In genomic region chr3:56761887-56762605, GRCh38 we compare ENCODE assay signal across 19 cellular contexts. TPM values are rescaled to one million over a fixed set of nuclear protein-coding genes. Genes with fewer than 3 reads are reported as not detected.
DNase-seq lines count a peak whose midpoint lies in the region; ATAC-seq, FAIRE-seq and TF ChIP-seq lines count a peak whose summit lies in the region.
"Had no signal": no experiment of that assay in that cellular context is flagged by ENCODE, and none has a peak within 500 bp of the region (broad histone marks: within the 10 kb centered on the region; RNA-seq: fewer than 3 reads in every experiment).

No MANE protein-coding gene starts in this region.

- H3K4me3 Mint-ChIP-seq in activated naive CD4-positive, alpha-beta T cell treated with anti-CD3 and anti-CD28 coated beads, Interleukin-2, amount 10 ng/mL, durations not matched to agents 7 days and 5 days = no peak overlapping the region
- H3K4me3 Mint-ChIP-seq in T-cell = no peak overlapping the region
- H3K4me3 Mint-ChIP-seq: activated naive CD8-positive, alpha-beta T cell treated with anti-CD3 and anti-CD28 coated beads, Interleukin-2, amount 10 ng/mL, durations not matched to agents 7 days and 5 days had no signal

- peaks cover 74% of the 10 kb centered on the region for H3K4me1 Mint-ChIP-seq in activated naive CD4-positive, alpha-beta T cell treated with anti-CD3 and anti-CD28 coated beads, Interleukin-2, amount 10 ng/mL, durations not matched to agents 7 days and 5 days
- peaks cover 87% of the 10 kb centered on the region in 3 donors for H3K4me1 Mint-ChIP-seq in T-cell

- H3K9me1 ChIP-seq in endothelial cell of umbilical vein (replicated peaks; ENCODE audit: control insufficient read depth, extremely low read depth, insufficient read depth, low read length) = no peaks in the 10 kb centered on the region

- peaks cover 3% of the 10 kb centered on the region for H3K9me3 Mint-ChIP-seq in activated naive CD4-positive, alpha-beta T cell treated with anti-CD3 and anti-CD28 coated beads, Interleukin-2, amount 10 ng/mL, durations not matched to agents 7 days and 5 days
- no peaks in the 10 kb centered on the region for H3K9me3 Mint-ChIP-seq in T-cell

- H3K36me3 ChIP-seq in endothelial cell of umbilical vein (ENCODE audit: control insufficient read depth in 2 of 2, extremely low read depth in 1 of 2, insufficient read depth in 2 of 2, low read length in 2 of 2) (no peaks in the 10 kb centered on the region), smooth muscle cell (ENCODE audit: low read depth) (no peaks in the 10 kb centered on the region), sigmoid colon (no peaks in the 10 kb centered on the region)
- H3K36me3 ChIP-seq: SJCRH30, vagina had no signal

- H2AFZ ChIP-seq in endothelial cell of umbilical vein (ENCODE audit: low read depth, low read length) (no peak overlapping the region), smooth muscle cell (ENCODE audit: low read depth) (no peak overlapping the region)

- H3K4me2 ChIP-seq in endothelial cell of umbilical vein (ENCODE audit: insufficient read depth, low read length) (no peak overlapping the region), smooth muscle cell (peak overlapping the region; percentile 34)

- H3K79me2 ChIP-seq in endothelial cell of umbilical vein (ENCODE audit: control insufficient read depth, insufficient read depth, low read length) (no peaks in the 10 kb centered on the region), smooth muscle cell (ENCODE audit: low read depth) (peaks cover 94% of the 10 kb centered on the region)

- H3K9me3 ChIP-seq in endothelial cell of umbilical vein (replicated peaks; ENCODE audit: control insufficient read depth, insufficient read depth, low read length) (no peaks in the 10 kb centered on the region), smooth muscle cell (replicated peaks; ENCODE audit: low read depth) (no peaks in the 10 kb centered on the region), sigmoid colon (no peaks in the 10 kb centered on the region)
- H3K9me3 ChIP-seq: SJCRH30, vagina had no signal

- TF ChIP-seq CTCF in endothelial cell of umbilical vein (IDR thresholded peaks at IDR 0.05; ENCODE audit: extremely low read depth in 1 of 2, insufficient read depth in 1 of 2, low read depth in 1 of 2, low read length in 2 of 2) (no peak), smooth muscle cell (IDR thresholded peaks at IDR 0.05; ENCODE audit: borderline replicate concordance, insufficient read depth, poor library complexity, severe bottlenecking) (no peak), sigmoid colon (IDR thresholded peaks at IDR 0.05) (no peak)

- ATAC-seq in T-cell (replicated peaks in 1 of 4) (no peak), GM18505 (IDR thresholded peaks at IDR 0.05; ENCODE audit: unreplicated experiment) (no peak)
- ATAC-seq: foreskin keratinocyte had no signal

- dilution Hi-C loops in endothelial cell of umbilical vein (cut with MboI; ENCODE audit: extremely low pct_ligation_motif_present, low sequenced_read_pairs) = no loop called here

- no peak for TF ChIP-seq POLR2A in endothelial cell of umbilical vein (IDR thresholded peaks at IDR 0.05; ENCODE audit: low read depth, low read length)
- TF ChIP-seq POLR2A in GM18505 (IDR thresholded peaks at IDR 0.05; ENCODE audit: borderline replicate concordance, extremely low read depth, insufficient read depth, insufficient read length) = no peak
- no peak for TF ChIP-seq POLR2A in sigmoid colon (IDR thresholded peaks at IDR 0.05)

- H3K4me3 ChIP-seq in endothelial cell of umbilical vein (replicated peaks in 1 of 3; ENCODE audit: insufficient read depth in 1 of 3, low read depth in 1 of 3, low read length in 3 of 3) = no peak overlapping the region
- H3K4me3 ChIP-seq in smooth muscle cell = no peak overlapping the region
- H3K4me3 ChIP-seq in sigmoid colon = no peak overlapping the region
- H3K4me3 ChIP-seq: coronary artery, SJCRH30, vagina had no signal

- DNase-seq in activated naive CD4-positive, alpha-beta T cell treated with anti-CD3 and anti-CD28 coated beads, Interleukin-2, amount 10 ng/mL, durations not matched to agents 7 days and 5 days = no peak
- DNase-seq in activated naive CD4-positive, alpha-beta T cell treated with anti-CD3 and anti-CD28 coated beads, Interleukin-2, amount 50 U/mL, for 16 hours = no peak
- DNase-seq in T-cell (no peak), endothelial cell of umbilical vein (ENCODE audit: low read depth, low spot score) (peak; percentile 45), smooth muscle cell (lab: John Stamatoyannopoulos, UW; ENCODE audit: unreplicated experiment) (no peak), sigmoid colon (no peak)
- DNase-seq in stimulated activated CD4-positive, alpha-beta T cell treated with anti-CD3 and anti-CD28 coated beads, Interleukin-2, amount 100 ng/mL, for 48 hours = no peak
- DNase-seq: activated naive CD8-positive, alpha-beta T cell treated with anti-CD3 and anti-CD28 coated beads, Interleukin-2, amount 10 ng/mL, durations not matched to agents 7 days and 5 days; DMS153; foreskin keratinocyte; mesendoderm; NCI-H1092 treated with DMSO at 0.1 percent for 48 hours; NCI-H226; nucleus accumbens; stimulated activated naive CD4-positive, alpha-beta T cell had no signal

- no peak for FAIRE-seq in endothelial cell of umbilical vein (lab: Jason Lieb, UNC)

- H3K36me3 Mint-ChIP-seq in activated naive CD4-positive, alpha-beta T cell treated with anti-CD3 and anti-CD28 coated beads, Interleukin-2, amount 10 ng/mL, durations not matched to agents 7 days and 5 days = peaks cover 69% of the 10 kb centered on the region
- peaks cover 63% of the 10 kb centered on the region for H3K36me3 Mint-ChIP-seq in T-cell

- peak overlapping the region; percentile 16 for H3K27ac Mint-ChIP-seq in activated naive CD4-positive, alpha-beta T cell treated with anti-CD3 and anti-CD28 coated beads, Interleukin-2, amount 10 ng/mL, durations not matched to agents 7 days and 5 days
- peak overlapping the region; percentile 85 to 87 for H3K27ac Mint-ChIP-seq in T-cell

- no peak for TF ChIP-seq EP300 in sigmoid colon (IDR thresholded peaks at IDR 0.05)

- no peak overlapping the region for H3K9ac ChIP-seq in endothelial cell of umbilical vein (replicated peaks; ENCODE audit: extremely low read depth, insufficient read depth, low read length)
- H3K9ac ChIP-seq in smooth muscle cell (ENCODE audit: low read depth) = no peak overlapping the region

- intact Hi-C loops in endothelial cell of umbilical vein (cut with micrococcal nuclease) = loop anchor here (10.0 kb wide), 1 partner anchor 1573 kb away; the partner anchor contains the start of gene PXK
- intact Hi-C loops in sigmoid colon (cut with DNase I) = no loop called here

- no peaks in the 10 kb centered on the region for H3K27me3 Mint-ChIP-seq in activated naive CD4-positive, alpha-beta T cell treated with anti-CD3 and anti-CD28 coated beads, Interleukin-2, amount 10 ng/mL, durations not matched to agents 7 days and 5 days
- H3K27me3 Mint-ChIP-seq in T-cell = no peaks in the 10 kb centered on the region
- H3K27me3 Mint-ChIP-seq: activated naive CD8-positive, alpha-beta T cell treated with anti-CD3 and anti-CD28 coated beads, Interleukin-2, amount 10 ng/mL, durations not matched to agents 7 days and 5 days had no signal

- H3K27ac ChIP-seq in endothelial cell of umbilical vein (ENCODE audit: insufficient read depth, low read depth, low read length) (no peak overlapping the region), smooth muscle cell (ENCODE audit: low read depth) (peak overlapping the region; percentile 87), sigmoid colon (peak overlapping the region in 1 of 4 donors; percentile 1)
- H3K27ac ChIP-seq: foreskin keratinocyte, SJCRH30, vagina had no signal

- 51% methylated on average over 11 of the region's 11 CpGs for WGBS in smooth muscle cell (ENCODE audit: low lambda C conversion rate)
- 70 to 83% methylated on average over 11 of the region's 11 CpGs for WGBS in sigmoid colon, 2 donors

- BruUV-seq in endothelial cell of umbilical vein (replicated peaks; lab: Mats Ljungman, UMichigan) = no TSS peak

- H3F3A ChIP-seq in smooth muscle cell (ENCODE audit: low read depth) = peaks cover 20% of the 10 kb centered on the region

- H4K20me1 ChIP-seq in endothelial cell of umbilical vein (replicated peaks; ENCODE audit: control insufficient read depth, extremely low read depth, insufficient read depth, low read length) = no peaks in the 10 kb centered on the region
- peaks cover 100% of the 10 kb centered on the region for H4K20me1 ChIP-seq in smooth muscle cell (ENCODE audit: low read depth)

- POLR2A ChIA-PET in T-cell (lab: Charles Lee) = no interaction called here
- POLR2A ChIA-PET in endothelial cell of umbilical vein (lab: Charles Lee) = no interaction called here

- H3K27me3 ChIP-seq in endothelial cell of umbilical vein (ENCODE audit: control insufficient read depth in 2 of 2, insufficient read depth in 2 of 2, low read length in 2 of 2) (no peaks in the 10 kb centered on the region), smooth muscle cell (ENCODE audit: low read depth) (no peaks in the 10 kb centered on the region), sigmoid colon (no peaks in the 10 kb centered on the region)
- H3K27me3 ChIP-seq: foreskin keratinocyte, SJCRH30, vagina had no signal

- CTCF ChIA-PET in activated naive CD4-positive, alpha-beta T cell treated with anti-CD3 and anti-CD28 coated beads, Interleukin-2, amount 10 ng/mL, durations not matched to agents 7 days and 5 days (lab: Charles Lee) = no interaction called here
- CTCF ChIA-PET in T-cell (lab: Charles Lee) (no interaction called here), endothelial cell of umbilical vein (lab: Charles Lee) (no interaction called here)

- H3K4me1 ChIP-seq in endothelial cell of umbilical vein (ENCODE audit: control insufficient read depth, extremely low read depth, insufficient read depth, low read length) (peaks cover 7% of the 10 kb centered on the region), smooth muscle cell (ENCODE audit: low read depth) (peaks cover 26% of the 10 kb centered on the region), sigmoid colon (peaks cover 0 to 28% (median 14%) of the 10 kb centered on the region in 4 donors)
- H3K4me1 ChIP-seq: foreskin keratinocyte had no signal

TF ChIP-seq in endothelial cell of umbilical vein, 7 proteins besides CTCF, POLR2A, EP300 and RAD21 (continues in another document):
- TF ChIP-seq GATA2 (IDR thresholded peaks at IDR 0.05; ENCODE audit: insufficient read depth, insufficient read length, low read depth, low read length) = no peak

RNA-seq across cellular contexts. Expression of gene ARHGEF3, which starts 39.7 kb away (rescaled TPM):
- total RNA-seq in T-cell = 100 to 1,000 TPM in 4 of 5 donors, 10 to 100 TPM in 1; 93.4 to 132 (median 124) TPM
- 11.5 and 16.3 TPM in 2 replicates for total RNA-seq in endothelial cell of umbilical vein
- 6.5 and 6.7 TPM in 2 replicates for polyA plus RNA-seq in endothelial cell of umbilical vein
- polyA plus RNA-seq in endothelial cell of umbilical vein (2011; cell fraction: cytosol; rRNA removed) = 7.6 and 7.7 TPM in 2 replicates
- 10.9 and 11.7 TPM in 2 replicates for polyA plus RNA-seq in endothelial cell of umbilical vein (2011; cell fraction: nucleus; rRNA removed)
- 11.6 and 14.8 TPM in 2 replicates for polyA plus RNA-seq in endothelial cell of umbilical vein (2012)
- 13.4 and 15.2 TPM in 2 replicates for polyA minus RNA-seq in endothelial cell of umbilical vein
- 5.9 TPM for polyA minus RNA-seq in endothelial cell of umbilical vein (2011; cell fraction: cytosol; rRNA and poly(A)+ RNA removed)
- 8.1 and 9.1 TPM in 2 replicates for polyA minus RNA-seq in endothelial cell of umbilical vein (2011; cell fraction: nucleus; rRNA and poly(A)+ RNA removed)
- 131 and 139 TPM in 2 replicates for total RNA-seq in smooth muscle cell
- 90.5 and 137 TPM in 2 replicates for polyA plus RNA-seq in smooth muscle cell
- total RNA-seq in sigmoid colon = 10 to 100 TPM; 20.3 to 34.2 (median 24.5) TPM
- polyA plus RNA-seq in sigmoid colon = 10 to 100 TPM in 1 of 3 donors, 1 to 10 TPM in 2; 5.3 to 17.9 (median 7.8) TPM
